ENCODE assay signal across 21 cellular contexts in the genomic region with DNA sequence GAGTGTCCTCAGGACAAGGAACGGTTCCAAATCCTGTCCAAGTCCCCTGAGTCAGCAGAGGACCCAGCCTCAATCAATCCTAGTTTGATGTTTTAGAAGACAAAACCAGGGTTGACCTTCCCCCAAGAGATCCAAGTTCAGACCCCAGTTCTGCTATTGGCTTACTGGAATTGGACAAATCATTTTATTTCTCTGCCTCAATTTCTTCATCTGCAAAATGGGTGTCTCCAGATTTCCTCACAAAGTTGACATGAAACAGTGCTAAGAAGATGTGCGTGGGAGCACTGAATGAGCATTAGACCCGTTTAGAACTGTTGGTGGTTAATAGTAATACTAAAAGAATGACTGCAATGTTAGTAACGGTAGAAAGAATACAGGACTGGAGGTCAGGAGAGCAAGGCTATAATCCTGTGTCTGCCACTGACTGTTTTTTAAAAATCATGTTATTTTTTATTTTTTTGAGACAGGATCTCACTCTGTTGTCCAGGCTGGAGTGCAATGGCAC. TPM values are rescaled to one million over a fixed set of nuclear protein-coding genes. Genes with fewer than 3 reads are reported as not detected.
"Had no signal": no experiment of that assay in that cellular context is flagged by ENCODE, and none has a peak within 500 bp of the region (broad histone marks: within the 10 kb centered on the region; RNA-seq: fewer than 3 reads in every experiment).

No MANE protein-coding gene starts in this region.

- H3K9me3 Mint-ChIP-seq: activated CD4-positive, alpha-beta T cell treated with anti-CD3 and anti-CD28 coated beads, Interleukin-2, amount 10 ng/mL, durations not matched to agents 24 days and 14 days; T-helper 1 cell treated with Interleukin-12 subunit alpha and Interleukin-12 subunit beta and Interleukin-4 antibody, amounts not matched to agents 30 μg/mL and 1 μg/mL, for 36 hours had no signal

- ATAC-seq: esophagus mucosa, left lung, psoas muscle had no signal

- DNase-seq: activated B cell treated with CpG ODN at 0.5 μM for 24 hours; activated CD4-positive, alpha-beta T cell treated with anti-CD3 and anti-CD28 coated beads, Interleukin-2, amount 10 ng/mL, durations not matched to agents 24 days and 14 days; activated naive CD4-positive, alpha-beta T cell treated with anti-CD3 and anti-CD28 coated beads, Interleukin-2, amount 50 U/mL, for 16 hours; amygdala; dorsolateral prefrontal cortex; foreskin melanocyte; head of caudate nucleus; islet precursor cell; left lung; occipital lobe; psoas muscle; stimulated activated CD4-positive, alpha-beta T cell treated with anti-CD3 and anti-CD28 coated beads, Interleukin-2, amount 100 ng/mL, for 48 hours; testis had no signal

- H3K36me3 ChIP-seq: breast epithelium, left lung had no signal

- H3K4me1 Mint-ChIP-seq: activated B cell treated with CpG ODN at 0.5 μM for 24 hours, memory B cell had no signal

- H3K27me3 ChIP-seq: testis had no signal

- H3K27ac Mint-ChIP-seq: activated B cell treated with CpG ODN at 0.5 μM for 24 hours; activated CD4-positive, alpha-beta T cell treated with anti-CD3 and anti-CD28 coated beads, Interleukin-2, amount 10 ng/mL, durations not matched to agents 24 days and 14 days; activated T-helper 2 cell treated with anti-CD3 and anti-CD28 coated beads, Interferon-gamma antibody, Interleukin-2, Interleukin-4, amounts not matched to agents 10 μg/mL and 5 μg/mL and 100 μg/mL, durations not matched to agents 14 hours and 24 hours and 36 hours; memory B cell; stimulated activated naive CD8-positive, alpha-beta T cell treated with anti-CD3 and anti-CD28 coated beads, Interleukin-15, amount 100 ng/mL, for 72 hours; T-helper 1 cell treated with Interleukin-12 subunit alpha and Interleukin-12 subunit beta and Interleukin-4 antibody, amounts not matched to agents 30 μg/mL and 1 μg/mL, for 36 hours had no signal

- H3K9me3 ChIP-seq: testis had no signal

- H3K27ac ChIP-seq: breast epithelium, dorsolateral prefrontal cortex, left lung, psoas muscle, testis had no signal

- H3K4me1 ChIP-seq: breast epithelium, psoas muscle had no signal

- H3K4me3 Mint-ChIP-seq: activated B cell treated with CpG ODN at 0.5 μM for 24 hours; activated CD4-positive, alpha-beta T cell treated with anti-CD3 and anti-CD28 coated beads, Interleukin-2, amount 10 ng/mL, durations not matched to agents 24 days and 14 days; memory B cell; nephron; stimulated activated naive CD8-positive, alpha-beta T cell treated with anti-CD3 and anti-CD28 coated beads, Interleukin-15, amount 100 ng/mL, for 72 hours; T-helper 1 cell treated with Interleukin-12 subunit alpha and Interleukin-12 subunit beta and Interleukin-4 antibody, amounts not matched to agents 30 μg/mL and 1 μg/mL, for 36 hours had no signal

- H3K4me3 ChIP-seq: breast epithelium, dorsolateral prefrontal cortex, left lung, psoas muscle, testis had no signal

RNA-seq across cellular contexts. Expression of a gene that starts 32.8 kb away (rescaled TPM):
- total RNA-seq: activated B cell treated with CpG ODN at 0.5 μM for 24 hours; activated CD4-positive, alpha-beta T cell treated with anti-CD3 and anti-CD28 coated beads, Interleukin-2, amount 10 ng/mL, durations not matched to agents 24 days and 14 days; activated T-helper 2 cell treated with anti-CD3 and anti-CD28 coated beads, Interferon-gamma antibody, Interleukin-2, Interleukin-4, amounts not matched to agents 10 μg/mL and 5 μg/mL and 100 μg/mL, durations not matched to agents 14 hours and 24 hours and 36 hours had no signal

RNA-seq across cellular contexts. Expression of a gene that starts 35.8 kb away (rescaled TPM):
- total RNA-seq: activated B cell treated with CpG ODN at 0.5 μM for 24 hours; activated CD4-positive, alpha-beta T cell treated with anti-CD3 and anti-CD28 coated beads, Interleukin-2, amount 10 ng/mL, durations not matched to agents 24 days and 14 days; activated T-helper 2 cell treated with anti-CD3 and anti-CD28 coated beads, Interferon-gamma antibody, Interleukin-2, Interleukin-4, amounts not matched to agents 10 μg/mL and 5 μg/mL and 100 μg/mL, durations not matched to agents 14 hours and 24 hours and 36 hours; chondrocyte; esophagus mucosa; left lung; psoas muscle had no signal
